ENCODE assay signal across 28 cellular contexts in the genomic region with DNA sequence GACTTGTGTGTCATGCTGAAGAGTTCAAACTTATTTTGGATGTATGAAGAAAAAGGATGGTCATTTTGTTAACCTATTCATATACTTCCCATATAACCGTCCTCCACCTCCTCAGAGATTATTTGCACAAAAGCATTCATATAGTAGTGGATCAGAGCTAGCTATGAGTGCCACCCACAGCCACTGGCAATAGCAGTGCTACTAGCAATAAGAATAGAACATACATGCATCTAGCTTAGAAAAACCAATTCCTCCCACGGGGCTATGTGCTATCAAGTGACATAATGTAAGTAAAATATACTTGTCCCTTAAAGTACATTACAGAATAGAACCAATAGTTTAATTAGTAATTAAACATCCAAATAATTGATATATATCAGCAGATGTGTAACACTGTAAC. TPM values are rescaled to one million over a fixed set of nuclear protein-coding genes. Genes with fewer than 3 reads are reported as not detected.
DNase-seq lines count a peak whose midpoint lies in the region; ATAC-seq and TF ChIP-seq lines count a peak whose summit lies in the region.
"Had no signal": no experiment of that assay in that cellular context is flagged by ENCODE, and none has a peak within 500 bp of the region (broad histone marks: within the 10 kb centered on the region; RNA-seq: fewer than 3 reads in every experiment).

No MANE protein-coding gene starts in this region.

- H3K9ac ChIP-seq in HCT116 (ENCODE audit: low read length): no peak overlapping the region
- H3K9ac ChIP-seq: GM23248, neural progenitor cell, SK-N-SH had no signal

- H3K4me3 Mint-ChIP-seq in activated naive CD4-positive, alpha-beta T cell treated with anti-CD3 and anti-CD28 coated beads for 36 hours: peak overlapping the region; percentile 53
- peak overlapping the region; percentile 7 for H3K4me3 Mint-ChIP-seq in activated T-helper 2 cell treated with anti-CD3 and anti-CD28 coated beads, Interferon-gamma antibody, Interleukin-2, Interleukin-4, amounts not matched to agents 10 μg/mL and 5 μg/mL and 100 μg/mL, durations not matched to agents 14 hours and 24 hours and 36 hours (ENCODE audit: low read depth)
- H3K4me3 Mint-ChIP-seq: brain, CD14-positive monocyte, HFFc6, immature natural killer cell, neural progenitor cell had no signal

- H3K79me2 ChIP-seq in HCT116 (ENCODE audit: insufficient read depth, low read length): no peaks in the 10 kb centered on the region

- intact Hi-C loops in activated naive CD4-positive, alpha-beta T cell treated with anti-CD3 and anti-CD28 coated beads for 36 hours (cut with micrococcal nuclease): loop anchor here (1.0 to 5.0 kb wide), 4 partner anchors 58 to 893 kb away; partner anchors contain the start of genes BTLA, CD200 and CD96
- intact Hi-C loops in HCT116 (cut with micrococcal nuclease): no loop called here
- intact Hi-C loops in activated T-helper 2 cell treated with anti-CD3 and anti-CD28 coated beads, Interferon-gamma antibody, Interleukin-2, Interleukin-4, amounts not matched to agents 10 μg/mL and 5 μg/mL and 100 μg/mL, durations not matched to agents 14 hours and 24 hours and 36 hours (cut with micrococcal nuclease): loop anchor here (2.0 to 10.0 kb wide), 2 partner anchors 63 to 779 kb away; partner anchors contain the start of gene CD96

- H3K9me2 ChIP-seq in HCT116 (ENCODE audit: insufficient read depth): no peaks in the 10 kb centered on the region
- H3K9me2 ChIP-seq: SK-N-SH had no signal

- no peak overlapping the region for H3K27ac ChIP-seq in HCT116 (ENCODE audit: low read depth, low read length)
- H3K27ac ChIP-seq: dorsolateral prefrontal cortex, GM23248, neural progenitor cell, right atrium auricular region, VCaP had no signal

- H3K9me3 ChIP-seq in HCT116 (ENCODE audit: control insufficient read depth in 1 of 2, insufficient read depth in 1 of 2, low read depth in 1 of 2, low read length in 2 of 2): no peaks in the 10 kb centered on the region
- H3K9me3 ChIP-seq: right atrium auricular region, SK-N-SH had no signal

- H3K36me3 Mint-ChIP-seq in activated naive CD4-positive, alpha-beta T cell treated with anti-CD3 and anti-CD28 coated beads for 36 hours (ENCODE audit: low read depth): peaks cover 25% of the 10 kb centered on the region
- H3K36me3 Mint-ChIP-seq in activated T-helper 2 cell treated with anti-CD3 and anti-CD28 coated beads, Interferon-gamma antibody, Interleukin-2, Interleukin-4, amounts not matched to agents 10 μg/mL and 5 μg/mL and 100 μg/mL, durations not matched to agents 14 hours and 24 hours and 36 hours (ENCODE audit: low read depth): peaks cover 84% of the 10 kb centered on the region
- H3K36me3 Mint-ChIP-seq: brain, CD14-positive monocyte, neural progenitor cell had no signal

- peak overlapping the region; percentile 97 for H3K27ac Mint-ChIP-seq in activated naive CD4-positive, alpha-beta T cell treated with anti-CD3 and anti-CD28 coated beads for 36 hours
- H3K27ac Mint-ChIP-seq in activated T-helper 2 cell treated with anti-CD3 and anti-CD28 coated beads, Interferon-gamma antibody, Interleukin-2, Interleukin-4, amounts not matched to agents 10 μg/mL and 5 μg/mL and 100 μg/mL, durations not matched to agents 14 hours and 24 hours and 36 hours: peak overlapping the region; percentile 85
- H3K27ac Mint-ChIP-seq: brain, CD14-positive monocyte, neural progenitor cell had no signal

- no peak overlapping the region for H3K4me3 ChIP-seq in HCT116 (replicated peaks in 1 of 2; ENCODE audit: low read depth in 1 of 2, low read length in 2 of 2)
- H3K4me3 ChIP-seq: dorsolateral prefrontal cortex, GM23248, neural progenitor cell, right atrium auricular region, smooth muscle cell had no signal

- BruUV-seq in HCT116 (replicated peaks; lab: Mats Ljungman, UMichigan): no TSS peak

- no peak for TF ChIP-seq CTCF in HCT116 (IDR thresholded peaks at IDR 0.05 in 2 of 3, conservative IDR thresholded peaks at IDR 0.05 in 1 of 3; ENCODE audit: borderline replicate concordance in 1 of 3, insufficient read depth in 1 of 3, low read depth in 2 of 3, low read length in 2 of 3)

- no peaks in the 10 kb centered on the region for H3K36me3 ChIP-seq in HCT116 (ENCODE audit: control insufficient read depth in 1 of 2, insufficient read depth in 2 of 2, low read length in 2 of 2)
- H3K36me3 ChIP-seq: neural progenitor cell, right atrium auricular region had no signal

- no peaks in the 10 kb centered on the region for H3K27me3 ChIP-seq in HCT116 (ENCODE audit: insufficient read depth, low read length)
- H3K27me3 ChIP-seq: neural progenitor cell, right atrium auricular region had no signal

- no peak for ATAC-seq in HCT116
- peak; percentile 20 for ATAC-seq in stimulated activated naive CD8-positive, alpha-beta T cell treated with anti-CD3 and anti-CD28 coated beads, Interleukin-15, Interleukin-2, amounts not matched to agents 100 U/mL and 50 U/mL, for 24 hours

- H3K4me2 ChIP-seq in HCT116 (ENCODE audit: low read length): peak overlapping the region; percentile 12; the same call in 1 of the 2 replicates
- H3K4me2 ChIP-seq: neural progenitor cell, SK-N-SH, smooth muscle cell had no signal

- peak; percentile 42 for DNase-seq in activated naive CD4-positive, alpha-beta T cell treated with anti-CD3 and anti-CD28 coated beads for 36 hours
- no peak for DNase-seq in activated naive CD4-positive, alpha-beta T cell treated with Interleukin-2 at 50 U/mL for 16 hours
- DNase-seq in HCT116 (ENCODE audit: low read depth, low spot score) (no peak), CD1c-positive myeloid dendritic cell (ENCODE audit: extremely low spot score) (no peak), OCI-M2 (lab: John Stamatoyannopoulos, UW; ENCODE audit: unreplicated experiment) (no peak), GM19240 (ENCODE audit: insufficient read length, low spot score) (no peak)
- DNase-seq in activated T-helper 2 cell treated with anti-CD3 and anti-CD28 coated beads, Interferon-gamma antibody, Interleukin-2, Interleukin-4, amounts not matched to agents 10 μg/mL and 5 μg/mL and 100 μg/mL, durations not matched to agents 14 hours and 24 hours and 36 hours (ENCODE audit: low spot score): no peak
- no peak for DNase-seq in stimulated activated naive CD8-positive, alpha-beta T cell treated with anti-CD3 and anti-CD28 coated beads, Interleukin-15, Interleukin-2, amounts not matched to agents 100 U/mL and 50 U/mL, for 24 hours
- DNase-seq: dorsolateral prefrontal cortex; hypothalamus; immature natural killer cell; NCI-H1694; SK-N-SH; stimulated activated CD4-positive, alpha-beta T cell treated with anti-CD3 and anti-CD28 coated beads, Interleukin-1b, Interleukin-23, amount 100 ng/mL, for 48 hours; stimulated activated CD8-positive, alpha-beta memory T cell treated with anti-CD3 and anti-CD28 coated beads, Interleukin-4, amount 100 ng/mL, for 48 hours; substantia nigra had no signal

- H2AFZ ChIP-seq in HCT116 (ENCODE audit: low read depth, low read length, poor library complexity, severe bottlenecking): no peak overlapping the region
- H2AFZ ChIP-seq: GM23248, neural progenitor cell had no signal

- POLR2A ChIA-PET in HCT116 (lab: Charles Lee): no interaction called here

- H4K20me1 ChIP-seq in HCT116 (ENCODE audit: insufficient read depth): no peaks in the 10 kb centered on the region

- peaks cover 6 to 56% of the 10 kb centered on the region in 2 experiments for H3K4me1 ChIP-seq in HCT116 (ENCODE audit: control insufficient read depth in 1 of 2, insufficient read depth in 2 of 2, low read length in 2 of 2)
- H3K4me1 ChIP-seq: neural progenitor cell, right atrium auricular region had no signal

- H3K9me3 Mint-ChIP-seq in activated naive CD4-positive, alpha-beta T cell treated with anti-CD3 and anti-CD28 coated beads for 36 hours: no peaks in the 10 kb centered on the region
- H3K9me3 Mint-ChIP-seq in activated T-helper 2 cell treated with anti-CD3 and anti-CD28 coated beads, Interferon-gamma antibody, Interleukin-2, Interleukin-4, amounts not matched to agents 10 μg/mL and 5 μg/mL and 100 μg/mL, durations not matched to agents 14 hours and 24 hours and 36 hours: no peaks in the 10 kb centered on the region
- H3K9me3 Mint-ChIP-seq: HFFc6, immature natural killer cell, neural progenitor cell had no signal

- CTCF ChIA-PET in activated naive CD4-positive, alpha-beta T cell treated with anti-CD3 and anti-CD28 coated beads for 36 hours (lab: Charles Lee): interaction anchor here (0.7 to 3.0 kb wide), 6 partner anchors 12 to 83 kb away, joined by 3 to 23 read pairs (median 4); no protein-coding TSS in a partner anchor
- CTCF ChIA-PET in HCT116 (lab: Charles Lee): no interaction called here

- peaks cover 89% of the 10 kb centered on the region for H3K4me1 Mint-ChIP-seq in activated naive CD4-positive, alpha-beta T cell treated with anti-CD3 and anti-CD28 coated beads for 36 hours (ENCODE audit: low read depth)
- peaks cover 85% of the 10 kb centered on the region for H3K4me1 Mint-ChIP-seq in activated T-helper 2 cell treated with anti-CD3 and anti-CD28 coated beads, Interferon-gamma antibody, Interleukin-2, Interleukin-4, amounts not matched to agents 10 μg/mL and 5 μg/mL and 100 μg/mL, durations not matched to agents 14 hours and 24 hours and 36 hours (ENCODE audit: low read depth)
- H3K4me1 Mint-ChIP-seq: brain, CD14-positive monocyte, neural progenitor cell had no signal

- no peaks in the 10 kb centered on the region for H3K27me3 Mint-ChIP-seq in activated naive CD4-positive, alpha-beta T cell treated with anti-CD3 and anti-CD28 coated beads for 36 hours (ENCODE audit: low read depth)
- H3K27me3 Mint-ChIP-seq in activated T-helper 2 cell treated with anti-CD3 and anti-CD28 coated beads, Interferon-gamma antibody, Interleukin-2, Interleukin-4, amounts not matched to agents 10 μg/mL and 5 μg/mL and 100 μg/mL, durations not matched to agents 14 hours and 24 hours and 36 hours (ENCODE audit: low read depth): no peaks in the 10 kb centered on the region
- H3K27me3 Mint-ChIP-seq: brain had no signal

- RAD21 ChIA-PET in HCT116 (lab: Charles Lee; ENCODE audit: low non-redundant PET in 1 of 2, low total read pairs in 2 of 2, uncharacterized antibody in 2 of 2, unreplicated experiment in 2 of 2): no interaction called here

- TF ChIP-seq RAD21 in HCT116 (IDR thresholded peaks at IDR 0.05; ENCODE audit: low read depth): no peak

- no peak for TF ChIP-seq POLR2A in HCT116 (IDR thresholded peaks at IDR 0.05; ENCODE audit: borderline replicate concordance, extremely low read depth, insufficient read depth, insufficient read length)

TF ChIP-seq in HCT116, 20 proteins besides CTCF, POLR2A, EP300 and RAD21 (continues in another document):
- no peak for TF ChIP-seq ZNF274 (IDR thresholded peaks at IDR 0.05; ENCODE audit: low read depth, low read length)
- no peak for TF ChIP-seq SP1 (IDR thresholded peaks at IDR 0.05; ENCODE audit: low read depth)
- TF ChIP-seq, protein P1, sequence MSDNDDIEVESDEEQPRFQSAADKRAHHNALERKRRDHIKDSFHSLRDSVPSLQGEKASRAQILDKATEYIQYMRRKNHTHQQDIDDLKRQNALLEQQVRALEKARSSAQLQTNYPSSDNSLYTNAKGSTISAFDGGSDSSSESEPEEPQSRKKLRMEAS (IDR thresholded peaks at IDR 0.05): no peak

RNA-seq across cellular contexts. Expression of gene ZBED2, which starts 10.3 kb away (rescaled TPM):
- 100 to 1,000 TPM; 394 to 397 TPM for total RNA-seq in activated naive CD4-positive, alpha-beta T cell treated with anti-CD3 and anti-CD28 coated beads for 36 hours
- total RNA-seq in HCT116 (2021; ENCODE audit: unreplicated experiment): 16.1 TPM
- 3.9 and 5.6 TPM in 2 replicates for polyA plus RNA-seq in HCT116 (2012)
- 543 and 546 TPM in 2 replicates for total RNA-seq in activated T-helper 2 cell treated with anti-CD3 and anti-CD28 coated beads, Interferon-gamma antibody, Interleukin-2, Interleukin-4, amounts not matched to agents 10 μg/mL and 5 μg/mL and 100 μg/mL, durations not matched to agents 14 hours and 24 hours and 36 hours
- total RNA-seq: cerebellum, endothelial cell of umbilical vein, GM23248, NCI-H460, urinary bladder had no signal
- polyA plus RNA-seq: CD14-positive monocyte, endothelial cell of umbilical vein, GM23248 had no signal

Comparison
In these comparisons a context has a peak if more than half of its experiments do, and no peak if none do; other contexts are left out.
1. RNA of gene ZBED2, which starts 10.3 kb away (total RNA-seq): 543 to 546 TPM in activated T-helper 2 cell treated with anti-CD3 and anti-CD28 coated beads, Interferon-gamma antibody, Interleukin-2, Interleukin-4, amounts not matched to agents 10 μg/mL and 5 μg/mL and 100 μg/mL, durations not matched to agents 14 hours and 24 hours and 36 hours and 394 to 397 TPM in activated naive CD4-positive, alpha-beta T cell treated with anti-CD3 and anti-CD28 coated beads for 36 hours; 16.1 TPM in HCT116 (single experiment); every median in the first group is over 10 times any median in the second.